ENCODE assay signal across 12 cellular contexts in genomic region chr2:219448776-219449476, GRCh38. TPM values are rescaled to one million over a fixed set of nuclear protein-coding genes. Genes with fewer than 3 reads are reported as not detected.
DNase-seq lines count a peak whose midpoint lies in the region; ATAC-seq and TF ChIP-seq lines count a peak whose summit lies in the region.
"Had no signal": no experiment of that assay in that cellular context is flagged by ENCODE, and none has a peak within 500 bp of the region (broad histone marks: within the 10 kb centered on the region; RNA-seq: fewer than 3 reads in every experiment).

No MANE protein-coding gene starts in this region.

- peak overlapping the region; percentile 44 to 71 for H3K27ac ChIP-seq in esophagus (ENCODE audit: low read depth in 2 of 2, low read length in 1 of 2)
- H3K27ac ChIP-seq: lower lobe of right lung, parathyroid adenoma had no signal

- H3K27me3 Mint-ChIP-seq in activated CD8-positive, alpha-beta T cell treated with anti-CD3 and anti-CD28 coated beads for 36 hours: peaks cover 8% of the 10 kb centered on the region

- POLR2A ChIA-PET in activated CD8-positive, alpha-beta T cell treated with anti-CD3 and anti-CD28 coated beads for 36 hours (lab: Charles Lee): interaction anchor here (0.8 to 2.1 kb wide), 2 partner anchors 8 to 10 kb away, joined by 3 to 8 read pairs; no protein-coding TSS in a partner anchor

- peaks cover 22% of the 10 kb centered on the region for H3K4me1 Mint-ChIP-seq in activated CD8-positive, alpha-beta T cell treated with anti-CD3 and anti-CD28 coated beads for 36 hours (ENCODE audit: low read depth)

- TF ChIP-seq CTCF in activated CD8-positive, alpha-beta T cell treated with anti-CD3 and anti-CD28 coated beads for 36 hours (IDR thresholded peaks at IDR 0.05): peak; percentile 25

- no peaks in the 10 kb centered on the region for H3K27me3 ChIP-seq in esophagus (ENCODE audit: control insufficient read depth in 1 of 2, insufficient read depth in 2 of 2, low read length in 2 of 2)

- peak overlapping the region; percentile 55 for H3K4me3 Mint-ChIP-seq in activated CD8-positive, alpha-beta T cell treated with anti-CD3 and anti-CD28 coated beads for 36 hours

- H3K36me3 Mint-ChIP-seq in activated CD8-positive, alpha-beta T cell treated with anti-CD3 and anti-CD28 coated beads for 36 hours (ENCODE audit: low read depth): no peaks in the 10 kb centered on the region
- H3K36me3 Mint-ChIP-seq: activated naive CD4-positive, alpha-beta T cell treated with anti-CD3 and anti-CD28 coated beads, Interleukin-2, amount 50 U/mL, for 72 hours had no signal

- no peaks in the 10 kb centered on the region for H3K36me3 ChIP-seq in esophagus (ENCODE audit: control insufficient read depth in 2 of 2, insufficient read depth in 2 of 2, low read length in 1 of 2)
- H3K36me3 ChIP-seq: lower lobe of right lung had no signal

- intact Hi-C loops in activated CD8-positive, alpha-beta T cell treated with anti-CD3 and anti-CD28 coated beads for 36 hours (cut with micrococcal nuclease): no loop called here

- ATAC-seq in activated CD8-positive, alpha-beta T cell treated with anti-CD3 and anti-CD28 coated beads for 36 hours: peak; percentile 85
- no peak for ATAC-seq in HG02938 (IDR thresholded peaks at IDR 0.05; ENCODE audit: unreplicated experiment)
- ATAC-seq: lower lobe of right lung had no signal

- H3K4me3 ChIP-seq in esophagus (ENCODE audit: low read depth in 1 of 2, low read length in 2 of 2): no peak overlapping the region
- H3K4me3 ChIP-seq: lower lobe of right lung had no signal

- H3K27ac Mint-ChIP-seq in activated CD8-positive, alpha-beta T cell treated with anti-CD3 and anti-CD28 coated beads for 36 hours: no peak overlapping the region
- H3K27ac Mint-ChIP-seq: activated naive CD4-positive, alpha-beta T cell treated with anti-CD3 and anti-CD28 coated beads, Interleukin-2, amount 50 U/mL, for 72 hours; type B pancreatic cell had no signal

- no peaks in the 10 kb centered on the region for H3K9me3 Mint-ChIP-seq in activated CD8-positive, alpha-beta T cell treated with anti-CD3 and anti-CD28 coated beads for 36 hours
- H3K9me3 Mint-ChIP-seq: activated naive CD4-positive, alpha-beta T cell treated with anti-CD3 and anti-CD28 coated beads, Interleukin-2, amount 50 U/mL, for 72 hours; type B pancreatic cell had no signal

- H3K9me3 ChIP-seq in esophagus (ENCODE audit: control insufficient read depth in 2 of 2, insufficient read depth in 1 of 2, low read depth in 1 of 2, low read length in 1 of 2): no peaks in the 10 kb centered on the region
- H3K9me3 ChIP-seq: lower lobe of right lung had no signal

- 41 to 50% methylated on average over 33 to 55 of the region's 55 CpGs for WGBS in esophagus, 2 donors

- peaks cover 0 to 5% of the 10 kb centered on the region in 2 donors for H3K4me1 ChIP-seq in esophagus (ENCODE audit: control insufficient read depth in 2 of 2, insufficient read depth in 2 of 2, low read length in 1 of 2)
- H3K4me1 ChIP-seq: lower lobe of right lung had no signal

- CTCF ChIA-PET in activated CD8-positive, alpha-beta T cell treated with anti-CD3 and anti-CD28 coated beads for 36 hours (lab: Charles Lee): interaction anchor here (0.7 to 5.1 kb wide), 8 partner anchors 9 to 92 kb away, joined by 3 to 24 read pairs (median 5); no protein-coding TSS in a partner anchor

- DNase-seq in activated CD8-positive, alpha-beta T cell treated with anti-CD3 and anti-CD28 coated beads for 36 hours: peak; percentile 62
- peak; percentile 51 for DNase-seq in stimulated activated CD8-positive, alpha-beta memory T cell treated with anti-CD3 and anti-CD28 coated beads, Interleukin-4, amount 100 ng/mL, for 48 hours
- no peak for DNase-seq in SHP77 (lab: John Stamatoyannopoulos, UW)
- no peak for DNase-seq in DMS114 treated with DMSO at 0.1 percent for 48 hours (lab: John Stamatoyannopoulos, UW; ENCODE audit: unreplicated experiment)
- DNase-seq: activated CD4-positive, CD25-positive, alpha-beta regulatory T cell treated with anti-CD3 and anti-CD28 coated beads, Interleukin-2, amount 50 U/mL, for 72 hours; lower lobe of right lung; NCI-H526 had no signal

RNA-seq across cellular contexts. Expression of gene SPEG, which starts 14.3 kb away (rescaled TPM):
- 1 to 10 TPM; 2.1 to 2.3 TPM for total RNA-seq in activated CD8-positive, alpha-beta T cell treated with anti-CD3 and anti-CD28 coated beads for 36 hours
- 10 to 100 TPM; 22.3 to 37.7 TPM for polyA plus RNA-seq in esophagus

RNA-seq across cellular contexts. Expression of gene DES, which starts 30.7 kb away (rescaled TPM):
- not detected for total RNA-seq in activated CD8-positive, alpha-beta T cell treated with anti-CD3 and anti-CD28 coated beads for 36 hours
- 100 to 1,000 TPM; 672 to 686 TPM for polyA plus RNA-seq in esophagus
- total RNA-seq: activated naive CD4-positive, alpha-beta T cell treated with anti-CD3 and anti-CD28 coated beads, Interleukin-2, amount 50 U/mL, for 72 hours had no signal

RNA-seq across cellular contexts. Expression of gene GMPPA, which starts 49.8 kb away (rescaled TPM):
- 10 to 100 TPM; 32.4 to 34.2 TPM for total RNA-seq in activated CD8-positive, alpha-beta T cell treated with anti-CD3 and anti-CD28 coated beads for 36 hours
- polyA plus RNA-seq in esophagus: 10 to 100 TPM; 18.4 to 25.5 TPM

Comparison
In these comparisons a context has a peak if more than half of its experiments do, and no peak if none do; other contexts are left out.
1. DNase-seq: peak in activated CD8-positive, alpha-beta T cell treated with anti-CD3 and anti-CD28 coated beads for 36 hours (single experiment) and stimulated activated CD8-positive, alpha-beta memory T cell treated with anti-CD3 and anti-CD28 coated beads, Interleukin-4, amount 100 ng/mL, for 48 hours (single experiment); none in SHP77 (0 of 2) and DMS114 treated with DMSO at 0.1 percent for 48 hours (single experiment).